In genomic region chr2:174395284-174395968, GRCh38 we compare ENCODE assay signal across 8 cellular contexts. TPM values are rescaled to one million over a fixed set of nuclear protein-coding genes. Genes with fewer than 3 reads are reported as not detected.
A peak's percentile ranks its signal among the peaks of the same experiment; 100 is the strongest.
DNase-seq lines count a peak whose midpoint lies in the region; ATAC-seq lines count a peak whose summit lies in the region.

SCRN3 (plus strand) TSS chr2:174395730; CDS start chr2:174398284, 2,554 bp downstream.

- ATAC-seq in GM19035 (IDR thresholded peaks at IDR 0.05; ENCODE audit: unreplicated experiment) (peak; percentile 96), HG03354 (IDR thresholded peaks at IDR 0.05; ENCODE audit: poor library complexity, severe bottlenecking, unreplicated experiment) (peak; percentile 97)

- peak; percentile 61 to 63 for DNase-seq in AML-193 (lab: John Stamatoyannopoulos, UW)
- DNase-seq in NCI-H460 (ENCODE audit: extremely low read depth, low read depth) = peak; percentile 61
- peak; percentile 68 for DNase-seq in activated CD4-positive, alpha-beta T cell treated with anti-CD3 and anti-CD28 coated beads for 4 hours
- DNase-seq in kidney tubule cell (ENCODE audit: low spot score) = peak; percentile 83
- peak; percentile 45 to 63 (median 57) for DNase-seq in stimulated activated CD4-positive, alpha-beta T cell treated with anti-CD3 and anti-CD28 coated beads, Interleukin-1b, Interleukin-23, amount 100 ng/mL, for 24 hours (ENCODE audit: low read depth in 4 of 4, low spot score in 1 of 4)

- H3K27ac ChIP-seq in cingulate gyrus (ENCODE audit: low read depth, low read length) = peak within 1 kb of the TSS; percentile 50

RNA-seq across cellular contexts. Expression of gene SCRN3, which starts in this region (rescaled TPM):
- 22.3 and 30.3 TPM in 2 replicates for total RNA-seq in NCI-H460 (2014; rRNA removed; shearing (Covaris generic))
- polyA plus RNA-seq in NCI-H460 (2014; cell fraction: nucleus; rRNA removed) = 7.8 and 13.3 TPM in 2 replicates

Comparison
In these comparisons a context has a peak if more than half of its experiments do, and no peak if none do; other contexts are left out.
1. Peak in every context shown above with its lines: DNase-seq, ATAC-seq and H3K27ac ChIP-seq.